ENCODE assay signal across 8 cellular contexts in genomic region chr5:83927140-83927733, GRCh38.
DNase-seq lines count a peak whose midpoint lies in the region; ATAC-seq, FAIRE-seq and TF ChIP-seq lines count a peak whose summit lies in the region.

No MANE protein-coding gene starts in this region.

- H3K4ac ChIP-seq in H1 (replicated peaks; ENCODE audit: insufficient read length, low read depth, low read length) = no peak overlapping the region

- H4K5ac ChIP-seq in H1 (ENCODE audit: insufficient read length, low read depth, low read length) = no peak overlapping the region

- H3K4me1 ChIP-seq in H1 (replicated peaks in 1 of 4; ENCODE audit: control insufficient read depth in 3 of 4, insufficient read depth in 4 of 4, low read length in 3 of 4) = no peaks in the 10 kb centered on the region
- H3K4me1 ChIP-seq in tibial artery = no peaks in the 10 kb centered on the region

- CTCF ChIA-PET in H1 (lab: Charles Lee; ENCODE audit: partially characterized antibody) = interaction anchor here (0.7 to 6.1 kb wide), 42 partner anchors 8 to 1155 kb away, joined by 3 to 74 read pairs (median 4); partner anchors contain the start of genes EDIL3 and HAPLN1

- 7% methylated on average over 4 of the region's 4 CpGs; no CpG with 5 or more reads in 1 of the 2 experiments for WGBS in H1 (ENCODE audit: extremely low coverage in 1 of 2, insufficient coverage in 1 of 2, insufficient read length in 1 of 2, insufficient replicate concordance in 2 of 2, low coverage in 1 of 2, low lambda C conversion rate in 2 of 2, missing lambda C conversion rate in 1 of 2), 2 experiments

- no peak for TF ChIP-seq POLR2A in H1 (IDR thresholded peaks at IDR 0.05; ENCODE audit: control extremely low read depth in 1 of 2, low read depth in 2 of 2, low read length in 2 of 2)

- no peaks in the 10 kb centered on the region for H4K20me1 ChIP-seq in H1 (replicated peaks in 1 of 2; ENCODE audit: control insufficient read depth in 1 of 2, insufficient read depth in 2 of 2, low read length in 2 of 2)

- H2BK12ac ChIP-seq in H1 (ENCODE audit: low read depth, low read length) = no peak overlapping the region

- H3K27me3 ChIP-seq in H1 (replicated peaks in 1 of 4; ENCODE audit: control insufficient read depth in 3 of 4, extremely low read depth in 1 of 4, insufficient read depth in 3 of 4, low read length in 3 of 4) (no peaks in the 10 kb centered on the region), tibial artery (no peaks in the 10 kb centered on the region)

- H2BK15ac ChIP-seq in H1 (ENCODE audit: low read length) = no peak overlapping the region

- H3K27me3 Mint-ChIP-seq in mesothelial cell of epicardium (ENCODE audit: low read depth) = no peaks in the 10 kb centered on the region

- H3K27ac Mint-ChIP-seq in mesothelial cell of epicardium = no peak overlapping the region

- no peaks in the 10 kb centered on the region for H3K23me2 ChIP-seq in H1 (ENCODE audit: low read depth, low read length)

- H3K18ac ChIP-seq in H1 (ENCODE audit: extremely low read depth, low read length) = no peak overlapping the region

- H3K14ac ChIP-seq in H1 (ENCODE audit: insufficient read length) = no peak overlapping the region

- H3K56ac ChIP-seq in H1 (replicated peaks; ENCODE audit: insufficient read length, low read depth, low read length) = no peak overlapping the region

- peak; percentile 94 to 95 for TF ChIP-seq RAD21 in H1 (IDR thresholded peaks at IDR 0.05 in 1 of 2, conservative IDR thresholded peaks at IDR 0.05 in 1 of 2; ENCODE audit: low read depth in 2 of 2, low read length in 2 of 2)

- H3K79me1 ChIP-seq in H1 (ENCODE audit: low read depth, low read length) = no peaks in the 10 kb centered on the region

- H4K8ac ChIP-seq in H1 (ENCODE audit: extremely low read depth, insufficient read depth, low read length) = no peak overlapping the region

- no peak overlapping the region for H2BK20ac ChIP-seq in H1 (ENCODE audit: low read length)

- H3K9me3 ChIP-seq in H1 (ENCODE audit: insufficient read depth in 2 of 2, low read depth in 1 of 2, low read length in 1 of 2) (peaks cover 0 to 2% of the 10 kb centered on the region in 2 experiments; a peak in 1 of 4 replicates), tibial artery (no peaks in the 10 kb centered on the region)

- intact Hi-C loops in tibial artery (cut with DNase I; ENCODE audit: low total_unique reads) = no loop called here

- DNase-seq in NCI-H1436 (lab: John Stamatoyannopoulos, UW) (peak; percentile 5), NCI-H1436 treated with DMSO at 0.1 percent for 48 hours (lab: John Stamatoyannopoulos, UW) (no peak), KG1 (lab: John Stamatoyannopoulos, UW) (peak; percentile 38), UCSD-AML1 (lab: John Stamatoyannopoulos, UW; ENCODE audit: unreplicated experiment) (peak; percentile 47), H1 (ENCODE audit: low read depth in 1 of 2, low spot score in 2 of 2) (peak; percentile 79 to 98), mesothelial cell of epicardium (ENCODE audit: low spot score in 2 of 2, unreplicated experiment in 2 of 2) (peak; percentile 32 to 80), tibial artery (peak; percentile 61 to 76)

- peaks cover 6% of the 10 kb centered on the region for H3K9me3 Mint-ChIP-seq in mesothelial cell of epicardium

- H3K79me2 ChIP-seq in H1 (ENCODE audit: control insufficient read depth in 1 of 2, insufficient read depth in 2 of 2, low read length in 2 of 2) = no peaks in the 10 kb centered on the region

- H3K27ac ChIP-seq in H1 (ENCODE audit: low read depth, low read length) = no peak overlapping the region
- no peak overlapping the region for H3K27ac ChIP-seq in tibial artery

- H3K4me2 ChIP-seq in H1 (ENCODE audit: insufficient read depth in 1 of 2, low read depth in 2 of 2, low read length in 2 of 2) = no peak overlapping the region

- FAIRE-seq in H1 (lab: Jason Lieb, UNC) = peak; percentile 90

- no peak overlapping the region for H3K4me3 Mint-ChIP-seq in mesothelial cell of epicardium

- ATAC-seq in GM21381 (IDR thresholded peaks at IDR 0.05; ENCODE audit: unreplicated experiment) = peak; percentile 68

- H3K23ac ChIP-seq in H1 (ENCODE audit: insufficient read length) = no peak overlapping the region

- no peak overlapping the region for H2AFZ ChIP-seq in H1 (ENCODE audit: low read length)

- no peak overlapping the region for H3K9ac ChIP-seq in H1 (replicated peaks in 1 of 4; ENCODE audit: extremely low read depth in 1 of 4, low read depth in 3 of 4, low read length in 3 of 4)

- H3K4me3 ChIP-seq in H1 (ENCODE audit: extremely low read depth in 1 of 4, insufficient read depth in 2 of 4, low read depth in 3 of 4, low read length in 4 of 4) = no peak overlapping the region
- H3K4me3 ChIP-seq in tibial artery = no peak overlapping the region

- no peaks in the 10 kb centered on the region for H3K36me3 Mint-ChIP-seq in mesothelial cell of epicardium

- H3K36me3 ChIP-seq in H1 (ENCODE audit: control insufficient read depth in 2 of 4, insufficient read depth in 4 of 4, low read length in 3 of 4) = no peaks in the 10 kb centered on the region
- no peaks in the 10 kb centered on the region for H3K36me3 ChIP-seq in tibial artery

- H3K4me1 Mint-ChIP-seq in mesothelial cell of epicardium = peaks cover 22% of the 10 kb centered on the region

- H2BK120ac ChIP-seq in H1 (replicated peaks; ENCODE audit: low read depth, low read length) = no peak overlapping the region

- POLR2A ChIA-PET in H1 (lab: Charles Lee; ENCODE audit: partially characterized antibody) = no interaction called here

- no peak overlapping the region for H2AK5ac ChIP-seq in H1 (ENCODE audit: low read depth, low read length)

- peak; percentile 58 to 93 (median 84) for TF ChIP-seq CTCF in H1 (IDR thresholded peaks at IDR 0.05; ENCODE audit: control extremely low read depth in 1 of 3, insufficient read depth in 1 of 3, low read depth in 1 of 3, low read length in 3 of 3)
- TF ChIP-seq CTCF in mesothelial cell of epicardium (IDR thresholded peaks at IDR 0.05; ENCODE audit: unreplicated experiment) = peak; percentile 87
- TF ChIP-seq CTCF in tibial artery (IDR thresholded peaks at IDR 0.05) = peak; percentile 72 to 73

- TF ChIP-seq EP300 in H1 (IDR thresholded peaks at IDR 0.05; ENCODE audit: borderline replicate concordance in 1 of 2, low read depth in 2 of 2, low read length in 2 of 2) = no peak

- H2BK5ac ChIP-seq in H1 (ENCODE audit: low read depth, low read length) = no peak overlapping the region

- H4K91ac ChIP-seq in H1 (replicated peaks; ENCODE audit: insufficient read length, low read length) = no peak overlapping the region

TF ChIP-seq in H1, 55 proteins besides CTCF, POLR2A, EP300 and RAD21:
- TF ChIP-seq GABPA (IDR thresholded peaks at IDR 0.05; ENCODE audit: borderline replicate concordance, insufficient read depth, low read length) (no peak), HDAC2 (IDR thresholded peaks at IDR 0.05; ENCODE audit: borderline replicate concordance in 1 of 2, low read depth in 2 of 2, low read length in 2 of 2) (0 out of 4 replicates have a peak, but pooled peaks of 1 of the 2 experiments have one; percentile 36), TEAD4 (IDR thresholded peaks at IDR 0.05; ENCODE audit: low read depth, low read length) (peak; percentile 28; the same call in 1 of the 2 replicates)
